In the genomic region with DNA sequence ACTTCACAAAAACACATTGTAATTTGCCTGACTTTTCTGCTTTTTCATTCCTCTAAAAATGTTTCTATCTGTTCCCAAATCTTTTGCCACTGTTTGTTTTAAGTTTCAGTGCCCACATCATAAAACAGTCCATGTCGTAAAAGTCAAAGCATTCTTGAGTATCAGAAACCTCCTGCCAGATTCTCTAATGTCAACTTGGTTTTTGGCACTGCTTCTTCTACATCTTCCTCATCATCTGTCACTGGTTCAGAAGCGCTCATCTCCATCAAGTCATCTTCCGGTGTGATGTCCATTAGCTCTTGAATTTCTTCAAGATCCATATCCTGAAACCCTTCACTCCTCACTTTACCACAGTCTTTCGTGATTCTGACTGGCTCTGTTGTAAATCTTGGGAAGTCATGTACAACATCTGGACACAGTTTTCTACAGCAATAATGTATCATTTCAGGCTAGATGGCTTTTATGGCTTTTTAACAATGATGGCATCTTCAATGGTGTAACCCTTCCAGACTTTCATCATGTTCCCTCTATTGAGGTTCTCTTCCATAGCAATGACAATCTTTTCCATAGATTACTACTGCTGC, we compare ENCODE assay signal across 13 cellular contexts.
"Had no signal": no experiment of that assay in that cellular context is flagged by ENCODE, and none has a peak within 500 bp of the region (broad histone marks: within the 10 kb centered on the region; RNA-seq: fewer than 3 reads in every experiment).

No MANE protein-coding gene starts in this region.

- H3K27ac Mint-ChIP-seq: activated CD8-positive, alpha-beta T cell treated with anti-CD3 and anti-CD28 coated beads, Interleukin-2, amount 10 ng/mL, durations not matched to agents 7 days and 5 days; activated naive CD4-positive, alpha-beta T cell treated with anti-CD3 and anti-CD28 coated beads for 36 hours; endodermal cell had no signal

- H3K4me3 Mint-ChIP-seq: activated CD4-positive, alpha-beta T cell treated with anti-CD3 and anti-CD28 coated beads for 36 hours; activated CD8-positive, alpha-beta T cell treated with anti-CD3 and anti-CD28 coated beads, Interleukin-2, amount 10 ng/mL, durations not matched to agents 7 days and 5 days; activated naive CD4-positive, alpha-beta T cell treated with anti-CD3 and anti-CD28 coated beads for 36 hours; endodermal cell had no signal

- H3K27me3 Mint-ChIP-seq: activated CD4-positive, alpha-beta T cell treated with anti-CD3 and anti-CD28 coated beads for 36 hours; naive thymus-derived CD4-positive, alpha-beta T cell had no signal

- DNase-seq: activated CD4-positive, alpha-beta T cell treated with anti-CD3 and anti-CD28 coated beads for 36 hours; activated CD8-positive, alpha-beta memory T cell treated with anti-CD3 and anti-CD28 coated beads, Interleukin-2, amount 50 U/mL, for 48 hours; activated CD8-positive, alpha-beta T cell treated with anti-CD3 and anti-CD28 coated beads, Interleukin-2, amount 10 ng/mL, durations not matched to agents 7 days and 5 days; activated naive CD4-positive, alpha-beta T cell treated with anti-CD3 and anti-CD28 coated beads for 36 hours; brain microvascular endothelial cell; endodermal cell; immature natural killer cell; left cardiac atrium; naive thymus-derived CD4-positive, alpha-beta T cell; posterior cingulate gyrus; small intestine; T1000; transverse colon had no signal

- H3K4me3 ChIP-seq: transverse colon had no signal

- H3K36me3 ChIP-seq: brain microvascular endothelial cell had no signal

- H3K9me3 ChIP-seq: transverse colon had no signal

- H3K27me3 ChIP-seq: brain microvascular endothelial cell, transverse colon had no signal

- FAIRE-seq: small intestine had no signal

- H3K27ac ChIP-seq: brain microvascular endothelial cell, transverse colon had no signal

- ATAC-seq: activated CD4-positive, alpha-beta T cell treated with anti-CD3 and anti-CD28 coated beads for 36 hours; activated CD8-positive, alpha-beta T cell treated with anti-CD3 and anti-CD28 coated beads, Interleukin-2, amount 10 ng/mL, durations not matched to agents 7 days and 5 days; left cardiac atrium; naive thymus-derived CD4-positive, alpha-beta T cell had no signal

- H3K9me3 Mint-ChIP-seq: endodermal cell, immature natural killer cell had no signal
